In genomic region chr6:20952605-20953004, GRCh38 we compare ENCODE assay signal across 11 cellular contexts.
DNase-seq lines count a peak whose midpoint lies in the region; ATAC-seq and TF ChIP-seq lines count a peak whose summit lies in the region.
"Had no signal": no experiment of that assay in that cellular context is flagged by ENCODE, and none has a peak within 500 bp of the region (broad histone marks: within the 10 kb centered on the region; RNA-seq: fewer than 3 reads in every experiment).

No MANE protein-coding gene starts in this region.

- TF ChIP-seq CTCF in heart right ventricle (IDR thresholded peaks at IDR 0.05) = no peak
- no peak for TF ChIP-seq CTCF in PC-3 (conservative IDR thresholded peaks at IDR 0.05; ENCODE audit: low read depth, low read length)
- no peak for TF ChIP-seq CTCF in fibroblast of mammary gland (conservative IDR thresholded peaks at IDR 0.05; ENCODE audit: control insufficient read depth, insufficient read depth, low read depth, low read length)
- TF ChIP-seq CTCF in spleen (IDR thresholded peaks at IDR 0.05 in 8 of 11, conservative IDR thresholded peaks at IDR 0.05 in 3 of 11) = no peak

- peak overlapping the region; percentile 47 for H2AFZ ChIP-seq in PC-3 (ENCODE audit: low read length)

- 69 to 72% methylated on average over 4 of the region's 4 CpGs for WGBS in heart right ventricle, 2 donors
- WGBS in spleen, 5 donors = 76 to 88% (median 85%) methylated on average over 4 of the region's 4 CpGs

- peak overlapping the region; percentile 17; the same call in 1 of the 2 replicates for H3K4me2 ChIP-seq in PC-3 (ENCODE audit: low read length)

- no peaks in the 10 kb centered on the region for H4K20me1 ChIP-seq in PC-3 (ENCODE audit: low read length)

- CTCF ChIA-PET in PC-3 (lab: Charles Lee) = interaction anchor here (0.5 kb wide), 1 partner anchor 106 kb away, joined by 3 read pairs; no protein-coding TSS in a partner anchor

- no peak for TF ChIP-seq POLR2A in spleen (IDR thresholded peaks at IDR 0.05)

- DNase-seq in heart right ventricle = peak in 1 of 2 donors; percentile 13
- DNase-seq in Right ventricle myocardium superior = no peak
- peak; percentile 90 for DNase-seq in PC-3
- peak; percentile 85 for DNase-seq in fibroblast of mammary gland (ENCODE audit: low read depth)
- no peak for DNase-seq in head of caudate nucleus
- DNase-seq in HuH-7 (ENCODE audit: low spot score) = no peak
- no peak for DNase-seq in superior temporal gyrus (ENCODE audit: extremely low spot score)
- no peak for DNase-seq in spleen
- DNase-seq: activated effector memory CD4-positive, alpha-beta T cell treated with Interleukin-2 at 50 U/mL for 16 hours; CD8-positive, alpha-beta T cell; esophagus squamous epithelium had no signal

- POLR2A ChIA-PET in PC-3 (lab: Charles Lee; ENCODE audit: unreplicated experiment) = no interaction called here

- peaks cover 0 to 16% (median 0%) of the 10 kb centered on the region in 9 donors for H3K36me3 ChIP-seq in heart right ventricle
- no peaks in the 10 kb centered on the region for H3K36me3 ChIP-seq in PC-3 (ENCODE audit: low read depth, low read length)
- H3K36me3 ChIP-seq in spleen = peaks cover 0 to 25% (median 11%) of the 10 kb centered on the region in 6 donors

- H3K4me3 ChIP-seq in heart right ventricle (no peak overlapping the region), PC-3 (ENCODE audit: low read length) (no peak overlapping the region), fibroblast of mammary gland (ENCODE audit: control insufficient read depth, low read depth, low read length) (no peak overlapping the region), spleen (no peak overlapping the region)
- H3K4me3 ChIP-seq: esophagus squamous epithelium had no signal

- H3K79me2 ChIP-seq in PC-3 (ENCODE audit: low read length) = no peaks in the 10 kb centered on the region

- ATAC-seq in heart right ventricle (peak in 6 of 8 donors; percentile 55 to 88 (median 73)), Right ventricle myocardium superior (ENCODE audit: poor library complexity) (no peak), PC-3 (peak; percentile 98)
- ATAC-seq: CD8-positive, alpha-beta T cell had no signal

- BruUV-seq in PC-3 (replicated peaks; lab: Mats Ljungman, UMichigan) = no TSS peak

- no peaks in the 10 kb centered on the region for H3F3A ChIP-seq in PC-3 (ENCODE audit: low read length, unreplicated experiment)

- H3K27ac ChIP-seq in heart right ventricle (peak overlapping the region in 2 of 10 donors; percentile 10 to 34), PC-3 (ENCODE audit: low read length) (peak overlapping the region; percentile 60), spleen (no peak overlapping the region)
- H3K27ac ChIP-seq: esophagus squamous epithelium had no signal

- H3K9me2 ChIP-seq in PC-3 (replicated peaks; ENCODE audit: low read length) = no peaks in the 10 kb centered on the region

- no peaks in the 10 kb centered on the region for H3K27me3 ChIP-seq in heart right ventricle
- no peaks in the 10 kb centered on the region for H3K27me3 ChIP-seq in PC-3 (ENCODE audit: low read length)
- H3K27me3 ChIP-seq in spleen (replicated peaks in 1 of 7) = no peaks in the 10 kb centered on the region
- H3K27me3 ChIP-seq: esophagus squamous epithelium had no signal

- H3K4me1 ChIP-seq in heart right ventricle (peaks cover 0 to 16% (median 7%) of the 10 kb centered on the region in 9 donors), PC-3 (ENCODE audit: insufficient read depth, low read length) (peaks cover 11% of the 10 kb centered on the region), spleen (no peaks in the 10 kb centered on the region)

- intact Hi-C loops in heart right ventricle (cut with DNase I) = no loop called here
- intact Hi-C loops in Right ventricle myocardium superior (cut with DNase I) = no loop called here
- intact Hi-C loops in PC-3 (cut with micrococcal nuclease) = no loop called here
- intact Hi-C loops in head of caudate nucleus (cut with DNase I) = no loop called here
- intact Hi-C loops in spleen (cut with DNase I; ENCODE audit: low total_unique reads) = no loop called here

- H3K9me3 ChIP-seq in heart right ventricle (no peaks in the 10 kb centered on the region), PC-3 (ENCODE audit: low read length) (no peaks in the 10 kb centered on the region), spleen (no peaks in the 10 kb centered on the region)
- H3K9me3 ChIP-seq: esophagus squamous epithelium had no signal

- H3K9ac ChIP-seq in PC-3 (ENCODE audit: low read length) = no peak overlapping the region; the same call in 1 of the 2 replicates

Comparison
In these comparisons a context has a peak if more than half of its experiments do, and no peak if none do; other contexts are left out.
1. DNase-seq: peak in PC-3 (single experiment) and fibroblast of mammary gland (single experiment); none in Right ventricle myocardium superior (single experiment), head of caudate nucleus (0 of 42), HuH-7 (single experiment), superior temporal gyrus (single experiment) and spleen (single experiment).